Comparison of ENCODE assay signal across 8 cellular contexts in genomic region chr7:109437957-109438356, GRCh38.
"Had no signal": no experiment of that assay in that cellular context is flagged by ENCODE, and none has a peak within 500 bp of the region (broad histone marks: within the 10 kb centered on the region; RNA-seq: fewer than 3 reads in every experiment).

No MANE protein-coding gene starts in this region.

- FAIRE-seq: G401.6, GM12878, GM12891, GM12892, GM18507, GM19239 had no signal

- DNase-seq: GDM1, GF-D8 had no signal

- H3K4me3 ChIP-seq: GM12878 had no signal

- ATAC-seq: GM12878 had no signal
